29 cellular contexts compared by ENCODE assay signal in the genomic region with DNA sequence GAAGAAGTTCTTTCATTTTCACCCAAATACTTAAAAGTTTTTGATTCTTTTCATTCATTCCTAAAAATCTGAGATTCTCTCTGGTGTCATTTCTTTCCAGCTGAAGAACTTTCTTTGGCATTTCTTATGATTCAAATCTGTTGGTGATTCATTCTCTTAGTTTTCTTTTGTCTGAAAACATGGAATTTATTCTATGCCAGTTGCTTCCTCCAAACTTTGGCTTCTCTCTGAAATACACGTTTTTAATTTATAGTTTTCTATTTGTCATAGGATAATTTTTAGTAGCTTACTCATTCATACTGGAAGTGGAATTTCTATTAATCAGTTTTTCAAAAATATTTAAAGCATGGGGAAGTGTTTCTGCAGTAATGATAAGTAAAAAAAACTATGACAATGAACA.
DNase-seq lines count a peak whose midpoint lies in the region; TF ChIP-seq lines count a peak whose summit lies in the region.
"Had no signal": no experiment of that assay in that cellular context is flagged by ENCODE, and none has a peak within 500 bp of the region (broad histone marks: within the 10 kb centered on the region; RNA-seq: fewer than 3 reads in every experiment).

No MANE protein-coding gene starts in this region.

- TF ChIP-seq CTCF in fibroblast of pulmonary artery (IDR thresholded peaks at IDR 0.05; ENCODE audit: low read length, missing control alignments) (no peak), MCF 10A (IDR thresholded peaks at IDR 0.05; ENCODE audit: unreplicated experiment) (no peak)

- no peaks in the 10 kb centered on the region for H3K36me3 Mint-ChIP-seq in MCF 10A (ENCODE audit: insufficient read depth, unreplicated experiment)
- H3K36me3 Mint-ChIP-seq: naive B cell had no signal

- peaks cover 4% of the 10 kb centered on the region for H3K9me3 ChIP-seq in adipocyte (ENCODE audit: control insufficient read depth, low read length)
- H3K9me3 ChIP-seq: thoracic aorta, uterus had no signal

- H3K27me3 Mint-ChIP-seq in MCF 10A (ENCODE audit: insufficient read depth, unreplicated experiment), result peaks cover 2% of the 10 kb centered on the region
- H3K27me3 Mint-ChIP-seq: activated CD4-positive, alpha-beta T cell treated with anti-CD3 and anti-CD28 coated beads, Interleukin-2, amount 10 ng/mL, durations not matched to agents 24 days and 14 days; activated T-cell treated with anti-CD3 and anti-CD28 coated beads, Interleukin-2, amount 50 U/mL, for 24 hours; B cell; naive B cell had no signal

- no peak overlapping the region for H3K9ac ChIP-seq in adipocyte (ENCODE audit: low read length)

- no TSS peak for BruUV-seq in MCF 10A (replicated peaks; lab: Mats Ljungman, UMichigan)

- in situ Hi-C loops in KBM-7 (cut with MboI; ENCODE audit: low pct_unique_long_range_greater_than_20kb, low sequenced_read_pairs), result no loop called here

- intact Hi-C loops in MCF 10A (cut with micrococcal nuclease), result no loop called here

- H3K9me3 Mint-ChIP-seq in MCF 10A (ENCODE audit: unreplicated experiment), result peaks cover 17% of the 10 kb centered on the region
- H3K9me3 Mint-ChIP-seq: activated CD4-positive, alpha-beta T cell treated with anti-CD3 and anti-CD28 coated beads, Interleukin-2, amount 10 ng/mL, durations not matched to agents 24 days and 14 days; activated T-cell treated with anti-CD3 and anti-CD28 coated beads, Interleukin-2, amount 50 U/mL, for 24 hours had no signal

- POLR2A ChIA-PET in MCF 10A (lab: Yijun Ruan, JAX), result no interaction called here

- no peaks in the 10 kb centered on the region for H3K36me3 ChIP-seq in adipocyte (ENCODE audit: control insufficient read depth, insufficient read depth, low read length, severe bottlenecking)
- H3K36me3 ChIP-seq: thoracic aorta, uterus, WERI-Rb-1 had no signal

- no peak overlapping the region for H3K27ac Mint-ChIP-seq in MCF 10A (ENCODE audit: low read depth, unreplicated experiment)
- H3K27ac Mint-ChIP-seq: activated CD4-positive, alpha-beta T cell treated with anti-CD3 and anti-CD28 coated beads, Interleukin-2, amount 10 ng/mL, durations not matched to agents 24 days and 14 days; activated T-cell treated with anti-CD3 and anti-CD28 coated beads, Interleukin-2, amount 50 U/mL, for 24 hours; B cell; mesothelial cell of epicardium; naive B cell had no signal

- no peak overlapping the region for H3K4me3 ChIP-seq in adipocyte (ENCODE audit: low read length)
- H3K4me3 ChIP-seq in fibroblast of pulmonary artery (replicated peaks; ENCODE audit: low read depth, low read length), result no peak overlapping the region
- H3K4me3 ChIP-seq: psoas muscle, thoracic aorta, uterus had no signal

- peak; percentile 3 for DNase-seq in ELR (ENCODE audit: low read depth)
- peak; percentile 34 for DNase-seq in adipocyte (ENCODE audit: low read depth)
- peak; percentile 1 for DNase-seq in fibroblast of pulmonary artery (ENCODE audit: low read depth)
- peak; percentile 8 for DNase-seq in stromal cell of bone marrow (ENCODE audit: low read depth)
- no peak for DNase-seq in MCF 10A (ENCODE audit: unreplicated experiment)
- no peak for DNase-seq in KBM-7
- DNase-seq in OCI-M1 (lab: John Stamatoyannopoulos, UW), result no peak
- DNase-seq: activated CD4-positive, alpha-beta T cell treated with anti-CD3 and anti-CD28 coated beads, Interleukin-2, amount 10 ng/mL, durations not matched to agents 24 days and 14 days; activated gamma-delta T cell; activated T-cell treated with anti-CD3 and anti-CD28 coated beads, Interleukin-2, amount 50 U/mL, for 24 hours; effector CD8-positive, alpha-beta T cell; GF-D8; Karpas-422; left ventricle myocardium superior; MV-4-11; naive B cell; NCI-H146; NCI-H2107; NCI-H446; NCI-H82; nucleus accumbens; psoas muscle; SHP77; stimulated activated naive CD8-positive, alpha-beta T cell treated with anti-CD3 and anti-CD28 coated beads, Interleukin-15, Interleukin-2, amounts not matched to agents 100 U/mL and 50 U/mL, for 24 hours; uterus; WERI-Rb-1 had no signal

- H3K27me3 ChIP-seq in adipocyte (replicated peaks; ENCODE audit: control insufficient read depth, insufficient read depth, low read length), result peaks cover under 1% of the 10 kb centered on the region

- H3K4me1 ChIP-seq in adipocyte (ENCODE audit: control insufficient read depth, insufficient read depth, low read length), result no peaks in the 10 kb centered on the region
- H3K4me1 ChIP-seq: psoas muscle, uterus had no signal

- H3K4me1 Mint-ChIP-seq in MCF 10A (ENCODE audit: insufficient read depth, unreplicated experiment), result no peaks in the 10 kb centered on the region
- H3K4me1 Mint-ChIP-seq: activated CD4-positive, alpha-beta T cell treated with anti-CD3 and anti-CD28 coated beads, Interleukin-2, amount 10 ng/mL, durations not matched to agents 24 days and 14 days; B cell; naive B cell had no signal

- CTCF ChIA-PET in MCF 10A (lab: Yijun Ruan, JAX), result interaction anchor here (0.7 kb wide), 1 partner anchor 460 kb away, joined by 3 read pairs; no protein-coding TSS in a partner anchor

- no peak overlapping the region for H3K4me3 Mint-ChIP-seq in MCF 10A (ENCODE audit: unreplicated experiment)
- H3K4me3 Mint-ChIP-seq: activated CD4-positive, alpha-beta T cell treated with anti-CD3 and anti-CD28 coated beads, Interleukin-2, amount 10 ng/mL, durations not matched to agents 24 days and 14 days; activated T-cell treated with anti-CD3 and anti-CD28 coated beads, Interleukin-2, amount 50 U/mL, for 24 hours; B cell; mesothelial cell of epicardium; naive B cell had no signal

Comparison
In these comparisons a context has a peak if more than half of its experiments do, and no peak if none do; other contexts are left out.
1. DNase-seq: peak in ELR (single experiment), adipocyte (single experiment), fibroblast of pulmonary artery (single experiment) and stromal cell of bone marrow (single experiment); none in MCF 10A (single experiment), KBM-7 (single experiment) and OCI-M1 (single experiment).